ENCODE assay signal across 9 cellular contexts in the genomic region with DNA sequence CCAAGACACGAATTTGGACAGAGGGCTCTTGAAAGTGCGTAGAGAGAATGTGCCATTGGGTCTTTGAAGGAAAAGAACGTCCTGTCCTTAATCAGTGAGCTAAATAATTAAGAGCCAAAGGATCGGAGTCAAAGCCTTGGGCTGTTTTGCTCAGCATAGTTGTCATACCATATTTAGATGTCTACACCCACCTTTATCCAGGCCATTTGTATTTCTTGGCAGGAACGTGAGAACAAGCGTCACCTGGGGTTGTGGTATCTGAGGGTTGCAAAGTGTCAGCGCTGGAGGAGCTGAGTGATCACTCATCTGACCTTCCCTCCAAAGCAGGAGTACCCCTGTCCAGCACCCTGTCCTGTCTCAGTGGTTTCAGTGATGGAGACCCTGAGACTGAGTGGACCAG. TPM values are rescaled to one million over a fixed set of nuclear protein-coding genes. Genes with fewer than 3 reads are reported as not detected.
DNase-seq lines count a peak whose midpoint lies in the region; ATAC-seq and TF ChIP-seq lines count a peak whose summit lies in the region.
"Had no signal": no experiment of that assay in that cellular context is flagged by ENCODE, and none has a peak within 500 bp of the region (broad histone marks: within the 10 kb centered on the region; RNA-seq: fewer than 3 reads in every experiment).

No MANE protein-coding gene starts in this region.

- peaks cover 92% of the 10 kb centered on the region for H3K4me1 Mint-ChIP-seq in activated T-cell treated with anti-CD3 and anti-CD28 coated beads, Interleukin-2, amount 50 U/mL, for 72 hours (ENCODE audit: low read depth)
- peaks cover 51% of the 10 kb centered on the region for H3K4me1 Mint-ChIP-seq in type B pancreatic cell (ENCODE audit: unreplicated experiment)
- H3K4me1 Mint-ChIP-seq in osteocyte (ENCODE audit: unreplicated experiment) = peaks cover 55% of the 10 kb centered on the region

- TF ChIP-seq CTCF in type B pancreatic cell (conservative IDR thresholded peaks at IDR 0.05) = no peak
- TF ChIP-seq CTCF in osteocyte (IDR thresholded peaks at IDR 0.05) = no peak

- intact Hi-C loops in Right ventricle myocardium superior (cut with DNase I) = no loop called here
- intact Hi-C loops in left cardiac atrium (cut with DNase I) = no loop called here

- H3K36me3 Mint-ChIP-seq in activated T-cell treated with anti-CD3 and anti-CD28 coated beads, Interleukin-2, amount 50 U/mL, for 72 hours (ENCODE audit: insufficient read depth in 2 of 2) = no peaks in the 10 kb centered on the region
- peaks cover 2% of the 10 kb centered on the region for H3K36me3 Mint-ChIP-seq in type B pancreatic cell
- H3K36me3 Mint-ChIP-seq in osteocyte (ENCODE audit: unreplicated experiment) = no peaks in the 10 kb centered on the region

- peak; percentile 4 for ATAC-seq in Right ventricle myocardium superior (ENCODE audit: poor library complexity)
- no peak for ATAC-seq in left cardiac atrium
- peak in 1 of 2 donors; percentile 10 for ATAC-seq in activated T-cell treated with anti-CD3 and anti-CD28 coated beads, Interleukin-2, amount 50 U/mL, for 72 hours (replicated peaks in 1 of 2)

- H3K27me3 Mint-ChIP-seq in activated T-cell treated with anti-CD3 and anti-CD28 coated beads, Interleukin-2, amount 50 U/mL, for 72 hours (ENCODE audit: low read depth) = no peaks in the 10 kb centered on the region
- peaks cover 15% of the 10 kb centered on the region for H3K27me3 Mint-ChIP-seq in type B pancreatic cell
- H3K27me3 Mint-ChIP-seq in osteocyte (ENCODE audit: unreplicated experiment) = no peaks in the 10 kb centered on the region

- no peaks in the 10 kb centered on the region for H3K9me3 Mint-ChIP-seq in activated T-cell treated with anti-CD3 and anti-CD28 coated beads, Interleukin-2, amount 50 U/mL, for 72 hours
- H3K9me3 Mint-ChIP-seq in type B pancreatic cell = no peaks in the 10 kb centered on the region
- H3K9me3 Mint-ChIP-seq in osteocyte (ENCODE audit: unreplicated experiment) = no peaks in the 10 kb centered on the region

- no peak for DNase-seq in Right ventricle myocardium superior
- no peak for DNase-seq in left cardiac atrium
- peak; percentile 45 to 47 for DNase-seq in activated T-cell treated with anti-CD3 and anti-CD28 coated beads, Interleukin-2, amount 50 U/mL, for 72 hours
- peak; percentile 57 for DNase-seq in kidney tubule cell (ENCODE audit: low spot score)
- no peak for DNase-seq in type B pancreatic cell (ENCODE audit: extremely low spot score, unreplicated experiment)
- no peak for DNase-seq in globus pallidus (ENCODE audit: low spot score)
- no peak for DNase-seq in osteocyte (ENCODE audit: extremely low spot score, unreplicated experiment)
- DNase-seq in OCI-M2 (lab: John Stamatoyannopoulos, UW; ENCODE audit: unreplicated experiment) = no peak
- DNase-seq: HCEC 1CT had no signal

- peak overlapping the region; percentile 90 to 93 for H3K4me3 Mint-ChIP-seq in activated T-cell treated with anti-CD3 and anti-CD28 coated beads, Interleukin-2, amount 50 U/mL, for 72 hours
- H3K4me3 Mint-ChIP-seq in type B pancreatic cell (peak overlapping the region; percentile 73), osteocyte (ENCODE audit: unreplicated experiment) (no peak overlapping the region)

- peak overlapping the region; percentile 55 for H3K27ac Mint-ChIP-seq in activated T-cell treated with anti-CD3 and anti-CD28 coated beads, Interleukin-2, amount 50 U/mL, for 72 hours
- H3K27ac Mint-ChIP-seq in type B pancreatic cell (peak overlapping the region; percentile 96), osteocyte (ENCODE audit: unreplicated experiment) (no peak overlapping the region)

RNA-seq across cellular contexts. Expression of a gene that starts 4.5 kb away (rescaled TPM):
- 62.4 TPM for total RNA-seq in Right ventricle myocardium superior
- total RNA-seq in left cardiac atrium = 10 to 100 TPM; 38.7 to 69.1 TPM
- total RNA-seq in activated T-cell treated with anti-CD3 and anti-CD28 coated beads, Interleukin-2, amount 50 U/mL, for 72 hours = 10 to 100 TPM; 45.4 to 63.2 TPM
- 20.1 and 26.8 TPM in 2 replicates for total RNA-seq in type B pancreatic cell (ENCODE audit: low replicate concordance)
- 24.1 and 26.7 TPM in 2 replicates for total RNA-seq in osteocyte

Comparison
In these comparisons a context has a peak if more than half of its experiments do, and no peak if none do; other contexts are left out.
1. DNase-seq: peak in activated T-cell treated with anti-CD3 and anti-CD28 coated beads, Interleukin-2, amount 50 U/mL, for 72 hours (2 of 2) and kidney tubule cell (single experiment); none in Right ventricle myocardium superior (single experiment), left cardiac atrium (single experiment), type B pancreatic cell (single experiment), globus pallidus (single experiment), osteocyte (single experiment) and OCI-M2 (single experiment).